ENCODE assay signal across 9 cellular contexts in the genomic region with DNA sequence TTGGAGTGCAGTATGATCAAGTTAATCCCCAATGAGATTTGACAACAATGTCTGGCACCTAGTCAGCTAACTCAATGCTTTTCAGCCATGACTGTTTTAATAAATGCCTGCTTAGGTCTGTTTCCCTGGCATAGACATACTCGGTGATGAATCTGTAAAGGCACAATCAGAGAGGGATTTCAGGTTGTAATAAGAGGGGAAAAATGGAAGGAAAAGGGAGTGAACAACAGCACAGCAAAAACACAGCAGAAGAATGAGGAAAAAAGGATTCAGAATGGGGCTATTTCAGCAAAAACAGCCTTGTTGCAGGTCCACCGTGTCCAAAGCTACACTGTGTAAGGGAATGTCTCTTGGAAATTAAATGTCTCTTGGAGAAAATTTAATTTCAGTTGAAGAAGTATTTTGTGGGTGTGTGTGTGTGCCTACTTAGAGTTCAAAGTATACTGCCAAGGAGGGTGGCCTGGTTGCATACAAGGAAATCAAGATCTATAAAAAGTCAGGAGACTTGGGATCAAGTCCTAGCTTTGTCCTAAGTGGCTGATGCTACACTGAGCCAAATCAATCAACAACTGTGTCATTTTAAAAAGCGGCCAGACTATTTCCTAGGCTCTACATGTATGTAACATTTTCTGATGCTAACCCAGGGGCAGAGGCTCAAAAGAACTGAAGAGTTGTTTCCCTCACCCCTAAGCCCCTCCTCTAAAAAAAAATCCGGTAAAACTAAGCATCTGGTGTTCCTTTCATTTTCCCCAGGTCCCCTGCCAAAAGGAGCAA. TPM values are rescaled to one million over a fixed set of nuclear protein-coding genes. Genes with fewer than 3 reads are reported as not detected.
DNase-seq lines count a peak whose midpoint lies in the region; ATAC-seq and TF ChIP-seq lines count a peak whose summit lies in the region.
"Had no signal": no experiment of that assay in that cellular context is flagged by ENCODE, and none has a peak within 500 bp of the region (broad histone marks: within the 10 kb centered on the region; RNA-seq: fewer than 3 reads in every experiment).

No MANE protein-coding gene starts in this region.

- no peaks in the 10 kb centered on the region for H3F3A ChIP-seq in SK-N-SH (replicated peaks; ENCODE audit: insufficient read depth)

- H3K27ac ChIP-seq in SK-N-SH (ENCODE audit: low read depth in 2 of 2, low read length in 1 of 2) (peak overlapping the region; percentile 78 to 88; a peak in 3 of 4 replicates), suprapubic skin (peak overlapping the region; percentile 93)

- no peak for TF ChIP-seq RAD21 in SK-N-SH (IDR thresholded peaks at IDR 0.05; ENCODE audit: low read length)

- H3K4me3 Mint-ChIP-seq in activated naive CD8-positive, alpha-beta T cell: peak overlapping the region; percentile 90

- no peak for TF ChIP-seq EP300 in SK-N-SH (IDR thresholded peaks at IDR 0.05; ENCODE audit: borderline replicate concordance in 1 of 2, low read depth in 1 of 2, low read length in 1 of 2)
- no peak for TF ChIP-seq EP300 in suprapubic skin (IDR thresholded peaks at IDR 0.05)

- H3K4me3 ChIP-seq in SK-N-SH (ENCODE audit: low read depth in 2 of 2, low read length in 1 of 2) (no peak overlapping the region), suprapubic skin (peak overlapping the region; percentile 99), lower leg skin (ENCODE audit: low read depth, poor library complexity, severe bottlenecking) (no peak overlapping the region), BE2C (ENCODE audit: low read depth, low read length) (no peak overlapping the region)

- no peak overlapping the region for H3K9ac ChIP-seq in SK-N-SH

- peaks cover 6 to 9% of the 10 kb centered on the region in 2 experiments; a peak in 3 of 4 replicates for H3K4me1 ChIP-seq in SK-N-SH (ENCODE audit: control insufficient read depth in 1 of 2, insufficient read depth in 2 of 2, low read depth in 1 of 2, low read length in 1 of 2)
- peaks cover 20% of the 10 kb centered on the region for H3K4me1 ChIP-seq in suprapubic skin
- H3K4me1 ChIP-seq in BE2C: peaks cover 6% of the 10 kb centered on the region

- CTCF ChIA-PET in SK-N-SH (lab: Yijun Ruan, JAX): interaction anchor here (0.8 to 2.6 kb wide), 6 partner anchors 11 to 72 kb away, joined by 3 to 18 read pairs (median 5); a partner anchor contains a TSS

- no peaks in the 10 kb centered on the region for H3K27me3 Mint-ChIP-seq in activated naive CD8-positive, alpha-beta T cell

- peak overlapping the region; percentile 95 for H3K27ac Mint-ChIP-seq in activated naive CD8-positive, alpha-beta T cell

- intact Hi-C loops in left colon (cut with DNase I, micrococcal nuclease): loop anchor here in 1 of 2 donors (5.0 kb wide), 2 partner anchors 49 to 69 kb away; no protein-coding TSS in a partner anchor
- intact Hi-C loops in lower leg skin (cut with DNase I; ENCODE audit: low total_unique reads): no loop called here

- H3K9me3 Mint-ChIP-seq in activated naive CD8-positive, alpha-beta T cell (ENCODE audit: low read depth): no peaks in the 10 kb centered on the region

- POLR2A ChIA-PET in SK-N-SH (lab: Yijun Ruan, JAX): interaction anchor here (0.6 to 4.5 kb wide), 3 partner anchors 50 to 319 kb away, joined by 5 to 50 read pairs (median 6); no protein-coding TSS in a partner anchor

- H3K4me2 ChIP-seq in SK-N-SH: no peak overlapping the region

- TF ChIP-seq CTCF in SK-N-SH (IDR thresholded peaks at IDR 0.05) (no peak), suprapubic skin (IDR thresholded peaks at IDR 0.05) (no peak), lower leg skin (IDR thresholded peaks at IDR 0.05) (no peak), BE2C (IDR thresholded peaks at IDR 0.05; ENCODE audit: low read depth, low read length) (no peak)

- 73% methylated on average over 4 of the region's 4 CpGs for WGBS in SK-N-SH (ENCODE audit: low lambda C conversion rate)
- WGBS in suprapubic skin: 29% methylated on average over 3 of the region's 4 CpGs
- 19 to 40% methylated on average over 4 of the region's 4 CpGs for WGBS in lower leg skin, 2 donors

- H3K9me2 ChIP-seq in SK-N-SH: no peaks in the 10 kb centered on the region

- DNase-seq in SK-N-SH (no peak), left colon (no peak), suprapubic skin (ENCODE audit: low spot score in 2 of 2) (no peak), lower leg skin (ENCODE audit: low spot score in 2 of 2) (no peak), BE2C (no peak)
- DNase-seq: AML-193 had no signal

- peaks cover 18% of the 10 kb centered on the region; the same call in 1 of the 2 replicates for H4K20me1 ChIP-seq in SK-N-SH (ENCODE audit: insufficient read depth)

- peaks cover 60% of the 10 kb centered on the region for H3K4me1 Mint-ChIP-seq in activated naive CD8-positive, alpha-beta T cell (ENCODE audit: low read depth)

- H3K36me3 ChIP-seq in SK-N-SH (replicated peaks in 1 of 2; ENCODE audit: control insufficient read depth in 1 of 2, insufficient read depth in 2 of 2, low read length in 1 of 2): peaks cover 8 to 21% of the 10 kb centered on the region in 2 experiments
- H3K36me3 ChIP-seq in suprapubic skin: no peaks in the 10 kb centered on the region
- peaks cover 28% of the 10 kb centered on the region for H3K36me3 ChIP-seq in BE2C

- H3K9me3 ChIP-seq in SK-N-SH (no peaks in the 10 kb centered on the region), suprapubic skin (no peaks in the 10 kb centered on the region), BE2C (no peaks in the 10 kb centered on the region)

- H2AFZ ChIP-seq in SK-N-SH (ENCODE audit: low read depth): peak overlapping the region; percentile 80

- peaks cover 32% of the 10 kb centered on the region for H3K79me2 ChIP-seq in SK-N-SH (ENCODE audit: insufficient read depth)

- H3K27me3 ChIP-seq in SK-N-SH (ENCODE audit: insufficient read depth) (no peaks in the 10 kb centered on the region), suprapubic skin (no peaks in the 10 kb centered on the region), BE2C (no peaks in the 10 kb centered on the region)

- ATAC-seq in SK-N-SH treated with all-trans-retinoic acid at 6 μM for 48 hours: no peak
- ATAC-seq in left colon: peak; percentile 60
- no peak for ATAC-seq in GM18870 (IDR thresholded peaks at IDR 0.05; ENCODE audit: unreplicated experiment)

- TF ChIP-seq POLR2A in suprapubic skin (IDR thresholded peaks at IDR 0.05): no peak
- no peak for TF ChIP-seq POLR2A in lower leg skin (IDR thresholded peaks at IDR 0.05)

- H3K36me3 Mint-ChIP-seq in activated naive CD8-positive, alpha-beta T cell: peaks cover 12% of the 10 kb centered on the region

TF ChIP-seq in SK-N-SH, 30 proteins besides CTCF, POLR2A, EP300 and RAD21 (continues in another document):
- TF ChIP-seq FOSL2 (IDR thresholded peaks at IDR 0.05; ENCODE audit: borderline replicate concordance, low read depth) (no peak), RFX5 (IDR thresholded peaks at IDR 0.05; ENCODE audit: low read length) (no peak)
- TF ChIP-seq, protein P1, sequence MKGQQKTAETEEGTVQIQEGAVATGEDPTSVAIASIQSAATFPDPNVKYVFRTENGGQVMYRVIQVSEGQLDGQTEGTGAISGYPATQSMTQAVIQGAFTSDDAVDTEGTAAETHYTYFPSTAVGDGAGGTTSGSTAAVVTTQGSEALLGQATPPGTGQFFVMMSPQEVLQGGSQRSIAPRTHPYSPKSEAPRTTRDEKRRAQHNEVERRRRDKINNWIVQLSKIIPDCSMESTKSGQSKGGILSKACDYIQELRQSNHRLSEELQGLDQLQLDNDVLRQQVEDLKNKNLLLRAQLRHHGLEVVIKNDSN (IDR thresholded peaks at IDR 0.05; ENCODE audit: borderline replicate concordance, low read depth): no peak

TF ChIP-seq in SK-N-SH treated with all-trans-retinoic acid at 6 μM for 48 hours, 23 proteins besides CTCF, POLR2A, EP300 and RAD21 (continues in another document):
- TF ChIP-seq SNAI2 (CRISPR knock-in tag; IDR thresholded peaks at IDR 0.05) (no peak), ISL1 (CRISPR knock-in tag; IDR thresholded peaks at IDR 0.05) (no peak), ZNF70 (CRISPR knock-in tag; IDR thresholded peaks at IDR 0.05) (no peak), TOX (CRISPR knock-in tag; IDR thresholded peaks at IDR 0.05; ENCODE audit: borderline replicate concordance) (no peak), ARNTL (CRISPR knock-in tag; IDR thresholded peaks at IDR 0.05; ENCODE audit: borderline replicate concordance, low read depth) (no peak), ESRRG (CRISPR knock-in tag; IDR thresholded peaks at IDR 0.05) (no peak)
- TF ChIP-seq, protein P2, sequence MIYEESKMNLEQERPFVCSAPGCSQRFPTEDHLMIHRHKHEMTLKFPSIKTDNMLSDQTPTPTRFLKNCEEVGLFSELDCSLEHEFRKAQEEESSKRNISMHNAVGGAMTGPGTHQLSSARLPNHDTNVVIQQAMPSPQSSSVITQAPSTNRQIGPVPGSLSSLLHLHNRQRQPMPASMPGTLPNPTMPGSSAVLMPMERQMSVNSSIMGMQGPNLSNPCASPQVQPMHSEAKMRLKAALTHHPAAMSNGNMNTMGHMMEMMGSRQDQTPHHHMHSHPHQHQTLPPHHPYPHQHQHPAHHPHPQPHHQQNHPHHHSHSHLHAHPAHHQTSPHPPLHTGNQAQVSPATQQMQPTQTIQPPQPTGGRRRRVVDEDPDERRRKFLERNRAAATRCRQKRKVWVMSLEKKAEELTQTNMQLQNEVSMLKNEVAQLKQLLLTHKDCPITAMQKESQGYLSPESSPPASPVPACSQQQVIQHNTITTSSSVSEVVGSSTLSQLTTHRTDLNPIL (CRISPR knock-in tag; IDR thresholded peaks at IDR 0.05; ENCODE audit: low read depth): no peak
- TF ChIP-seq, protein P3, sequence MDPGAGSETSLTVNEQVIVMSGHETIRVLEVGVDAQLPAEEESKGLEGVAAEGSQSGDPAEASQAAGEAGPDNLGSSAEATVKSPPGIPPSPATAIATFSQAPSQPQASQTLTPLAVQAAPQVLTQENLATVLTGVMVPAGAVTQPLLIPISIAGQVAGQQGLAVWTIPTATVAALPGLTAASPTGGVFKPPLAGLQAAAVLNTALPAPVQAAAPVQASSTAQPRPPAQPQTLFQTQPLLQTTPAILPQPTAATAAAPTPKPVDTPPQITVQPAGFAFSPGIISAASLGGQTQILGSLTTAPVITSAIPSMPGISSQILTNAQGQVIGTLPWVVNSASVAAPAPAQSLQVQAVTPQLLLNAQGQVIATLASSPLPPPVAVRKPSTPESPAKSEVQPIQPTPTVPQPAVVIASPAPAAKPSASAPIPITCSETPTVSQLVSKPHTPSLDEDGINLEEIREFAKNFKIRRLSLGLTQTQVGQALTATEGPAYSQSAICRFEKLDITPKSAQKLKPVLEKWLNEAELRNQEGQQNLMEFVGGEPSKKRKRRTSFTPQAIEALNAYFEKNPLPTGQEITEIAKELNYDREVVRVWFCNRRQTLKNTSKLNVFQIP (CRISPR knock-in tag; IDR thresholded peaks at IDR 0.05; ENCODE audit: borderline replicate concordance, low read depth): no peak

RNA-seq across cellular contexts. Expression of a gene that starts 19.1 kb away (rescaled TPM):
- 25.3 and 28.6 TPM in 2 replicates for polyA plus RNA-seq in SK-N-SH (2012; rRNA removed)
- polyA plus RNA-seq in SK-N-SH (2012; cell fraction: cytosol; rRNA removed): 21.5 and 21.8 TPM in 2 replicates
- polyA plus RNA-seq in SK-N-SH (2012; cell fraction: nucleus; rRNA removed): 73.6 and 98.5 TPM in 2 replicates
- total RNA-seq in left colon: 10 to 100 TPM; 85.7 to 86.9 TPM
- total RNA-seq in suprapubic skin: 100 to 1,000 TPM in 3 of 4 donors, 10 to 100 TPM in 1; 93.3 to 319 (median 127) TPM
- total RNA-seq in lower leg skin: 100 to 1,000 TPM in 1 of 4 donors, 10 to 100 TPM in 3; 75.8 to 175 (median 88.6) TPM
- polyA plus RNA-seq in BE2C (2012; ENCODE audit: insufficient read depth, insufficient read length, low read depth): 77.7 TPM
